14 cellular contexts compared by ENCODE assay signal in genomic region chr5:13503017-13503416, GRCh38.
DNase-seq lines count a peak whose midpoint lies in the region; ATAC-seq and TF ChIP-seq lines count a peak whose summit lies in the region.
"Had no signal": no experiment of that assay in that cellular context is flagged by ENCODE, and none has a peak within 500 bp of the region (broad histone marks: within the 10 kb centered on the region; RNA-seq: fewer than 3 reads in every experiment).

No MANE protein-coding gene starts in this region.

- H3K27me3 Mint-ChIP-seq in neural crest cell (ENCODE audit: low read depth) = peaks cover 4% of the 10 kb centered on the region
- no peaks in the 10 kb centered on the region for H3K27me3 Mint-ChIP-seq in activated naive CD4-positive, alpha-beta T cell treated with anti-CD3 and anti-CD28 coated beads, Interleukin-2, amount 10 ng/mL, durations not matched to agents 7 days and 5 days

- H3K27ac Mint-ChIP-seq in neural crest cell (ENCODE audit: unreplicated experiment) = peak overlapping the region; percentile 24
- no peak overlapping the region for H3K27ac Mint-ChIP-seq in activated naive CD4-positive, alpha-beta T cell treated with anti-CD3 and anti-CD28 coated beads, Interleukin-2, amount 10 ng/mL, durations not matched to agents 7 days and 5 days
- H3K27ac Mint-ChIP-seq: GM23338, H9 had no signal

- H3K4me3 Mint-ChIP-seq in neural crest cell = no peak overlapping the region
- H3K4me3 Mint-ChIP-seq in activated naive CD4-positive, alpha-beta T cell treated with anti-CD3 and anti-CD28 coated beads, Interleukin-2, amount 10 ng/mL, durations not matched to agents 7 days and 5 days = no peak overlapping the region
- H3K4me3 Mint-ChIP-seq: CD8-positive, alpha-beta memory T cell; GM23338; H9 had no signal

- no peaks in the 10 kb centered on the region for H3K4me1 Mint-ChIP-seq in neural crest cell
- H3K4me1 Mint-ChIP-seq in activated naive CD4-positive, alpha-beta T cell treated with anti-CD3 and anti-CD28 coated beads, Interleukin-2, amount 10 ng/mL, durations not matched to agents 7 days and 5 days = no peaks in the 10 kb centered on the region
- H3K4me1 Mint-ChIP-seq: CD8-positive, alpha-beta memory T cell; GM23338 had no signal

- DNase-seq in Ammon's horn (ENCODE audit: low spot score) = peak; percentile 5
- peak; percentile 84 to 93 for DNase-seq in NCI-H524 (lab: John Stamatoyannopoulos, UW)
- peak; percentile 19 for DNase-seq in epithelial cell of esophagus (ENCODE audit: low read depth)
- DNase-seq in neural crest cell (ENCODE audit: low read depth, low spot score) = no peak
- DNase-seq in OCI-M1 (lab: John Stamatoyannopoulos, UW) = no peak
- DNase-seq in NCI-H2107 (lab: John Stamatoyannopoulos, UW) = no peak
- DNase-seq in activated naive CD4-positive, alpha-beta T cell treated with anti-CD3 and anti-CD28 coated beads, Interleukin-2, amount 10 ng/mL, durations not matched to agents 7 days and 5 days = no peak
- DNase-seq: CD8-positive, alpha-beta memory T cell; DMS53; GF-D8; H9 had no signal

- CTCF ChIA-PET in activated naive CD4-positive, alpha-beta T cell treated with anti-CD3 and anti-CD28 coated beads, Interleukin-2, amount 10 ng/mL, durations not matched to agents 7 days and 5 days (lab: Charles Lee) = no interaction called here

- no peaks in the 10 kb centered on the region for H3K9me3 Mint-ChIP-seq in neural crest cell
- H3K9me3 Mint-ChIP-seq in activated naive CD4-positive, alpha-beta T cell treated with anti-CD3 and anti-CD28 coated beads, Interleukin-2, amount 10 ng/mL, durations not matched to agents 7 days and 5 days = peaks cover 8% of the 10 kb centered on the region
- H3K9me3 Mint-ChIP-seq: GM23338, H9 had no signal

- no peaks in the 10 kb centered on the region for H3K36me3 Mint-ChIP-seq in neural crest cell (ENCODE audit: low read depth)
- no peaks in the 10 kb centered on the region for H3K36me3 Mint-ChIP-seq in activated naive CD4-positive, alpha-beta T cell treated with anti-CD3 and anti-CD28 coated beads, Interleukin-2, amount 10 ng/mL, durations not matched to agents 7 days and 5 days
- H3K36me3 Mint-ChIP-seq: CD8-positive, alpha-beta memory T cell had no signal

- ATAC-seq in HG03108 (IDR thresholded peaks at IDR 0.05; ENCODE audit: unreplicated experiment) = no peak
- ATAC-seq: GM23338 had no signal

- TF ChIP-seq CTCF in epithelial cell of esophagus (IDR thresholded peaks at IDR 0.05; ENCODE audit: insufficient read depth, low read depth, low read length, missing control alignments) = no peak
- TF ChIP-seq CTCF in neural crest cell (conservative IDR thresholded peaks at IDR 0.05) = no peak

- H3K4me3 ChIP-seq in epithelial cell of esophagus (ENCODE audit: low read length) = no peak overlapping the region
- H3K4me3 ChIP-seq: BLaER1, GM23338 had no signal

Comparison
In these comparisons a context has a peak if more than half of its experiments do, and no peak if none do; other contexts are left out.
1. DNase-seq: peak in Ammon's horn (single experiment), NCI-H524 (2 of 2) and epithelial cell of esophagus (single experiment); none in neural crest cell (single experiment), OCI-M1 (single experiment), NCI-H2107 (single experiment) and activated naive CD4-positive, alpha-beta T cell treated with anti-CD3 and anti-CD28 coated beads, Interleukin-2, amount 10 ng/mL, durations not matched to agents 7 days and 5 days (single experiment).